In the genomic region with DNA sequence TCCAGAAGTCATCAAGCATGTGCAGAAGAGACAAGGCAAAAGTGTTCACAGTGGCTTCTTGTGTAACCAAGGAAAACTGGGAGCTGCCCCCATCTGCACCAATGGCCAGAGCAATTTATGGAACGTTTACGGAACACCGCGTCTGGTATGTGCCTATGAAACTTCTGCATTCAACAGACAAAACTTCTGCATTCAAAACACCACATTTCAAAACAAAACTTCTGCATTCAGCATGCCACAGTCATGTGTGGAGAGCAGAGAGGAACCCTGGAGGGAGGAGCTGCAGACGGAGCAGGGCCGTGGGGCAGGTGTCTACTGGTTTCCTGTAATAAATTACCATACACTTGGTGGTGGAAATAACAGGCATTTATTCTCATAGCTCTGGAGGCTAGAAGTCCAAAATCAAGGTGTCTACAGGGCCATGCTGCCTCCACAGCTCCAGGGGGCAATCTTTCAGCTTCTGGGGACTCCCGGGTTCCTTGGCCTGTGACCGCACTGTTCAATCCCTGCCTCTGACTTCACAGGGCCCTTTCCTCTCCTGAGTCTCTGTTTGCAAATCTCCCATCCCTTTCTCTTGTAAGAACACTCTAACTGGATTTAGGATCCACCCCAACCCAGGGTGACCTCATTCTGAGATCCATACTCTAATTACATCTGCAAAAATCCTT, we compare ENCODE assay signal across 9 cellular contexts. TPM values are rescaled to one million over a fixed set of nuclear protein-coding genes. Genes with fewer than 3 reads are reported as not detected.
DNase-seq lines count a peak whose midpoint lies in the region; ATAC-seq, FAIRE-seq and TF ChIP-seq lines count a peak whose summit lies in the region.
"Had no signal": no experiment of that assay in that cellular context is flagged by ENCODE, and none has a peak within 500 bp of the region (broad histone marks: within the 10 kb centered on the region; RNA-seq: fewer than 3 reads in every experiment).

No MANE protein-coding gene starts in this region.

- H2AK5ac ChIP-seq in H1 (ENCODE audit: low read depth, low read length), result no peak overlapping the region

- no peak for TF ChIP-seq EP300 in H1 (IDR thresholded peaks at IDR 0.05; ENCODE audit: borderline replicate concordance in 1 of 2, low read depth in 2 of 2, low read length in 2 of 2)

- peak overlapping the region; percentile 68 for H3K4me2 ChIP-seq in Loucy (ENCODE audit: low read depth, low read length, poor library complexity, severe bottlenecking)
- no peak overlapping the region for H3K4me2 ChIP-seq in H1 (ENCODE audit: insufficient read depth in 1 of 2, low read depth in 2 of 2, low read length in 2 of 2)
- no peak overlapping the region for H3K4me2 ChIP-seq in neural progenitor cell

- H4K20me1 ChIP-seq in Loucy (ENCODE audit: insufficient read depth, low read length, poor library complexity, severe bottlenecking) (no peaks in the 10 kb centered on the region), H1 (replicated peaks in 1 of 2; ENCODE audit: control insufficient read depth in 1 of 2, insufficient read depth in 2 of 2, low read length in 2 of 2) (peaks cover 0 to 1% of the 10 kb centered on the region in 2 experiments), neural progenitor cell (ENCODE audit: low read depth) (no peaks in the 10 kb centered on the region)

- H4K5ac ChIP-seq in H1 (ENCODE audit: insufficient read length, low read depth, low read length), result no peak overlapping the region

- no peaks in the 10 kb centered on the region for H3K36me3 Mint-ChIP-seq in neural progenitor cell
- H3K36me3 Mint-ChIP-seq in activated CD8-positive, alpha-beta memory T cell treated with anti-CD3 and anti-CD28 coated beads, Interleukin-2, amount 10 ng/mL, durations not matched to agents 7 days and 5 days, result no peaks in the 10 kb centered on the region

- POLR2A ChIA-PET in GM10248 (lab: Yijun Ruan, JAX) (interaction anchor here (0.8 kb wide), 1 partner anchor 31 kb away, joined by 3 read pairs; no protein-coding TSS in a partner anchor), H1 (lab: Charles Lee; ENCODE audit: partially characterized antibody) (interaction anchor here (0.8 to 37.3 kb wide), 4 partner anchors 30 to 112 kb away, joined by 3 to 692 read pairs (median 4); a partner anchor contains a TSS)

- H3K27ac ChIP-seq in H1 (ENCODE audit: low read depth, low read length) (no peak overlapping the region), neural progenitor cell (no peak overlapping the region)

- no peaks in the 10 kb centered on the region for H3K27me3 ChIP-seq in Loucy (ENCODE audit: insufficient read depth, low read length, poor library complexity, severe bottlenecking)
- H3K27me3 ChIP-seq in H1 (replicated peaks in 1 of 4; ENCODE audit: control insufficient read depth in 3 of 4, extremely low read depth in 1 of 4, insufficient read depth in 3 of 4, low read length in 3 of 4), result no peaks in the 10 kb centered on the region
- H3K27me3 ChIP-seq in neural progenitor cell, result no peaks in the 10 kb centered on the region

- no peak overlapping the region for H3K56ac ChIP-seq in H1 (replicated peaks; ENCODE audit: insufficient read length, low read depth, low read length)

- WGBS in H1 (ENCODE audit: extremely low coverage in 1 of 2, insufficient coverage in 1 of 2, insufficient read length in 1 of 2, insufficient replicate concordance in 2 of 2, low coverage in 1 of 2, low lambda C conversion rate in 2 of 2, missing lambda C conversion rate in 1 of 2), 2 experiments, result 91% methylated on average over 8 of the region's 8 CpGs; no CpG with 5 or more reads in 1 of the 2 experiments

- TF ChIP-seq CTCF in GM10248 (IDR thresholded peaks at IDR 0.05; ENCODE audit: control extremely low read depth, extremely low read depth, low read depth, missing control alignments), result no peak
- TF ChIP-seq CTCF in Loucy (conservative IDR thresholded peaks at IDR 0.05; ENCODE audit: low read length), result peak; percentile 58
- no peak for TF ChIP-seq CTCF in H1 (IDR thresholded peaks at IDR 0.05; ENCODE audit: control extremely low read depth in 1 of 3, insufficient read depth in 1 of 3, low read depth in 1 of 3, low read length in 3 of 3)
- no peak for TF ChIP-seq CTCF in neural progenitor cell (IDR thresholded peaks at IDR 0.05)

- no peak overlapping the region for H3K14ac ChIP-seq in H1 (ENCODE audit: insufficient read length)

- peaks cover 27% of the 10 kb centered on the region for H3K4me1 Mint-ChIP-seq in neural progenitor cell
- H3K4me1 Mint-ChIP-seq in activated CD8-positive, alpha-beta memory T cell treated with anti-CD3 and anti-CD28 coated beads, Interleukin-2, amount 10 ng/mL, durations not matched to agents 7 days and 5 days, result no peaks in the 10 kb centered on the region

- no peak overlapping the region for H4K91ac ChIP-seq in H1 (replicated peaks; ENCODE audit: insufficient read length, low read length)

- DNase-seq in GM10248 (ENCODE audit: extremely low spot score) (peak; percentile 80), H1 (ENCODE audit: low read depth in 1 of 2, low spot score in 2 of 2) (no peak), neural progenitor cell (ENCODE audit: low spot score) (no peak), UCSD-AML1 (lab: John Stamatoyannopoulos, UW; ENCODE audit: unreplicated experiment) (no peak), H54 (ENCODE audit: insufficient read length, low spot score) (no peak), NCI-H524 (lab: John Stamatoyannopoulos, UW) (no peak)
- DNase-seq in activated CD8-positive, alpha-beta memory T cell treated with anti-CD3 and anti-CD28 coated beads, Interleukin-2, amount 10 ng/mL, durations not matched to agents 7 days and 5 days, result no peak
- DNase-seq: activated gamma-delta T cell had no signal

- TF ChIP-seq RAD21 in H1 (IDR thresholded peaks at IDR 0.05 in 1 of 2, conservative IDR thresholded peaks at IDR 0.05 in 1 of 2; ENCODE audit: low read depth in 2 of 2, low read length in 2 of 2), result no peak

- H3K36me3 ChIP-seq in Loucy (ENCODE audit: insufficient read depth, low read length) (no peaks in the 10 kb centered on the region), H1 (ENCODE audit: control insufficient read depth in 2 of 4, insufficient read depth in 4 of 4, low read length in 3 of 4) (no peaks in the 10 kb centered on the region), neural progenitor cell (no peaks in the 10 kb centered on the region)

- H3K4me3 ChIP-seq in Loucy (ENCODE audit: low read length, poor library complexity, severe bottlenecking), result peak overlapping the region; percentile 1
- H3K4me3 ChIP-seq in H1 (ENCODE audit: extremely low read depth in 1 of 4, insufficient read depth in 2 of 4, low read depth in 3 of 4, low read length in 4 of 4), result no peak overlapping the region
- H3K4me3 ChIP-seq in neural progenitor cell, result no peak overlapping the region

- H3K9me3 ChIP-seq in Loucy (ENCODE audit: insufficient read depth, low read depth, low read length) (no peaks in the 10 kb centered on the region), H1 (ENCODE audit: insufficient read depth in 2 of 2, low read depth in 1 of 2, low read length in 1 of 2) (no peaks in the 10 kb centered on the region), neural progenitor cell (ENCODE audit: low read depth) (no peaks in the 10 kb centered on the region)

- no peaks in the 10 kb centered on the region for H3K23me2 ChIP-seq in H1 (ENCODE audit: low read depth, low read length)

- H3K27ac Mint-ChIP-seq in neural progenitor cell, result peak overlapping the region; percentile 8
- H3K27ac Mint-ChIP-seq in activated CD8-positive, alpha-beta memory T cell treated with anti-CD3 and anti-CD28 coated beads, Interleukin-2, amount 10 ng/mL, durations not matched to agents 7 days and 5 days, result no peak overlapping the region

- H2BK20ac ChIP-seq in H1 (ENCODE audit: low read length), result no peak overlapping the region

- H3K18ac ChIP-seq in H1 (ENCODE audit: extremely low read depth, low read length), result no peak overlapping the region

- H2BK120ac ChIP-seq in H1 (replicated peaks; ENCODE audit: low read depth, low read length), result no peak overlapping the region

- FAIRE-seq in H1 (lab: Jason Lieb, UNC) (no peak), H54 (lab: Jason Lieb, UNC) (no peak)

- H2AFZ ChIP-seq in Loucy (ENCODE audit: low read length) (peak overlapping the region; percentile 76; the same call in 1 of the 2 replicates), H1 (ENCODE audit: low read length) (no peak overlapping the region), neural progenitor cell (replicated peaks) (no peak overlapping the region)

- H4K8ac ChIP-seq in H1 (ENCODE audit: extremely low read depth, insufficient read depth, low read length), result no peak overlapping the region; the same call in 1 of the 2 replicates

- no peak for ATAC-seq in activated CD8-positive, alpha-beta memory T cell treated with anti-CD3 and anti-CD28 coated beads, Interleukin-2, amount 10 ng/mL, durations not matched to agents 7 days and 5 days

- no peak overlapping the region for H3K4ac ChIP-seq in H1 (replicated peaks; ENCODE audit: insufficient read length, low read depth, low read length)

- no peaks in the 10 kb centered on the region for H3K9me2 ChIP-seq in Loucy (replicated peaks; ENCODE audit: low read depth, low read length)

- CTCF ChIA-PET in GM10248 (lab: Yijun Ruan, JAX), result interaction anchor here (0.8 to 2.1 kb wide), 4 partner anchors 16 to 30 kb away, joined by 3 to 6 read pairs (median 3); no protein-coding TSS in a partner anchor
- CTCF ChIA-PET in H1 (lab: Charles Lee; ENCODE audit: partially characterized antibody), result interaction anchor here (1.0 to 1.8 kb wide), 5 partner anchors 13 to 518 kb away, joined by 3 to 9 read pairs (median 3); no protein-coding TSS in a partner anchor
- CTCF ChIA-PET in activated CD8-positive, alpha-beta memory T cell treated with anti-CD3 and anti-CD28 coated beads, Interleukin-2, amount 10 ng/mL, durations not matched to agents 7 days and 5 days (lab: Charles Lee), result interaction anchor here (1.0 kb wide), 1 partner anchor 116 kb away, joined by 6 read pairs; no protein-coding TSS in a partner anchor

- H3K27me3 Mint-ChIP-seq in neural progenitor cell (ENCODE audit: insufficient read depth, low read depth), result peaks cover 7% of the 10 kb centered on the region
- H3K27me3 Mint-ChIP-seq in activated CD8-positive, alpha-beta memory T cell treated with anti-CD3 and anti-CD28 coated beads, Interleukin-2, amount 10 ng/mL, durations not matched to agents 7 days and 5 days, result peaks cover 8% of the 10 kb centered on the region

- no peaks in the 10 kb centered on the region for H3K9me3 Mint-ChIP-seq in neural progenitor cell
- H3K9me3 Mint-ChIP-seq in activated CD8-positive, alpha-beta memory T cell treated with anti-CD3 and anti-CD28 coated beads, Interleukin-2, amount 10 ng/mL, durations not matched to agents 7 days and 5 days (ENCODE audit: low read depth), result no peaks in the 10 kb centered on the region

- no peak overlapping the region for H3K4me3 Mint-ChIP-seq in neural progenitor cell
- no peak overlapping the region for H3K4me3 Mint-ChIP-seq in activated CD8-positive, alpha-beta memory T cell treated with anti-CD3 and anti-CD28 coated beads, Interleukin-2, amount 10 ng/mL, durations not matched to agents 7 days and 5 days

- no peaks in the 10 kb centered on the region for H3K79me1 ChIP-seq in H1 (ENCODE audit: low read depth, low read length)

- no peak overlapping the region for H3K23ac ChIP-seq in H1 (ENCODE audit: insufficient read length)

- H2BK5ac ChIP-seq in H1 (ENCODE audit: low read depth, low read length), result no peak overlapping the region

- TF ChIP-seq POLR2A in H1 (IDR thresholded peaks at IDR 0.05; ENCODE audit: control extremely low read depth in 1 of 2, low read depth in 2 of 2, low read length in 2 of 2) (no peak), H54 (IDR thresholded peaks at IDR 0.05; ENCODE audit: low read depth, low read length) (no peak)

- H3K79me2 ChIP-seq in Loucy (ENCODE audit: insufficient read depth, low read length) (no peaks in the 10 kb centered on the region), H1 (ENCODE audit: control insufficient read depth in 1 of 2, insufficient read depth in 2 of 2, low read length in 2 of 2) (no peaks in the 10 kb centered on the region), neural progenitor cell (ENCODE audit: low read depth) (no peaks in the 10 kb centered on the region)

- H3F3A ChIP-seq in Loucy (ENCODE audit: low read depth) (no peaks in the 10 kb centered on the region; the same call in 1 of the 2 replicates), neural progenitor cell (ENCODE audit: low read depth) (peaks cover 13% of the 10 kb centered on the region)

- peaks cover 13% of the 10 kb centered on the region for H3K4me1 ChIP-seq in Loucy (ENCODE audit: insufficient read depth, low read length, poor library complexity, severe bottlenecking)
- H3K4me1 ChIP-seq in H1 (replicated peaks in 1 of 4; ENCODE audit: control insufficient read depth in 3 of 4, insufficient read depth in 4 of 4, low read length in 3 of 4), result peaks cover 0 to 7% (median under 1%) of the 10 kb centered on the region in 4 experiments; a peak in 3 of 7 replicates
- H3K4me1 ChIP-seq in neural progenitor cell, result no peaks in the 10 kb centered on the region

- 0 out of 2 replicates have a peak overlapping the region, but pooled peaks have one; percentile 17 for H2BK12ac ChIP-seq in H1 (ENCODE audit: low read depth, low read length)

- peak overlapping the region; percentile 30 for H3K9ac ChIP-seq in Loucy (ENCODE audit: low read depth, low read length, poor library complexity, severe bottlenecking)
- H3K9ac ChIP-seq in H1 (replicated peaks in 1 of 4; ENCODE audit: extremely low read depth in 1 of 4, low read depth in 3 of 4, low read length in 3 of 4), result no peak overlapping the region
- no peak overlapping the region for H3K9ac ChIP-seq in neural progenitor cell

- no peak overlapping the region for H2BK15ac ChIP-seq in H1 (ENCODE audit: low read length)

RNA-seq across cellular contexts. Expression of a gene that starts 32.2 kb away (rescaled TPM):
- total RNA-seq in H1 (2021; fragmentation: NEBNext Ultra II Directional; extraction: Animal tissue kit (Norgen Biotek cat#: 25700)), result 2,801 and 2,865 TPM in 2 replicates
- polyA plus RNA-seq in H1 (2011; rRNA removed), result 5,362 and 5,466 TPM in 2 replicates
- 8,556 TPM for polyA plus RNA-seq in H1 (2011; cell fraction: cytosol; rRNA removed)
- 6,792 TPM for polyA plus RNA-seq in H1 (2011; cell fraction: nucleus; rRNA removed)
- polyA plus RNA-seq in H1 (2012, experiment 1 of 2), result 3,449 to 5,365 TPM (median 4,851 TPM) in 4 replicates
- polyA plus RNA-seq in H1 (2012, experiment 2 of 2), result 2,078 TPM
- 2,295 TPM for polyA plus RNA-seq in H1 (2013, experiment 1 of 2)
- 2,292 TPM for polyA plus RNA-seq in H1 (2013, experiment 2 of 2)
- polyA minus RNA-seq in H1 (2011; rRNA and poly(A)+ RNA removed), result 1,769 and 1,871 TPM in 2 replicates
- 1,662 TPM for polyA minus RNA-seq in H1 (2011; cell fraction: cytosol; rRNA and poly(A)+ RNA removed)
- 2,188 TPM for polyA minus RNA-seq in H1 (2011; cell fraction: nucleus; rRNA and poly(A)+ RNA removed)
- 3,021 and 4,709 TPM in 2 replicates for total RNA-seq in neural progenitor cell (ENCODE audit: low replicate concordance)
- total RNA-seq in activated CD8-positive, alpha-beta memory T cell treated with anti-CD3 and anti-CD28 coated beads, Interleukin-2, amount 10 ng/mL, durations not matched to agents 7 days and 5 days, result 1,000 to 10,000 TPM; 1,571 to 1,769 TPM

RNA-seq across cellular contexts. Expression of a gene that starts 42.4 kb away (rescaled TPM):
- 8.5 and 9.6 TPM in 2 replicates for total RNA-seq in H1 (2021; fragmentation: NEBNext Ultra II Directional; extraction: Animal tissue kit (Norgen Biotek cat#: 25700))
- polyA plus RNA-seq in H1 (2011; rRNA removed), result 3.9 and 5.5 TPM in 2 replicates
- 6.1 TPM for polyA plus RNA-seq in H1 (2011; cell fraction: cytosol; rRNA removed)
- polyA plus RNA-seq in H1 (2011; cell fraction: nucleus; rRNA removed), result 10.9 TPM
- polyA plus RNA-seq in H1 (2012, experiment 1 of 2), result 2.6 to 3.9 TPM (median 3.8 TPM) in 4 replicates
- 4.1 TPM for polyA plus RNA-seq in H1 (2012, experiment 2 of 2)
- 4.9 TPM for polyA plus RNA-seq in H1 (2013, experiment 1 of 2)
- 6.0 TPM for polyA plus RNA-seq in H1 (2013, experiment 2 of 2)
- polyA minus RNA-seq in H1 (2011; rRNA and poly(A)+ RNA removed), result 3.0 and 5.3 TPM in 2 replicates
- 5.7 TPM for polyA minus RNA-seq in H1 (2011; cell fraction: cytosol; rRNA and poly(A)+ RNA removed)
- polyA minus RNA-seq in H1 (2011; cell fraction: nucleus; rRNA and poly(A)+ RNA removed), result 3.5 TPM
- total RNA-seq in neural progenitor cell (ENCODE audit: low replicate concordance), result 0.15 and 0.65 TPM in 2 replicates
- under 1 TPM in 1 of 2 experiments, not detected in 1; 0.35 TPM for total RNA-seq in activated CD8-positive, alpha-beta memory T cell treated with anti-CD3 and anti-CD28 coated beads, Interleukin-2, amount 10 ng/mL, durations not matched to agents 7 days and 5 days
